19 cellular contexts compared by ENCODE assay signal in the genomic region with DNA sequence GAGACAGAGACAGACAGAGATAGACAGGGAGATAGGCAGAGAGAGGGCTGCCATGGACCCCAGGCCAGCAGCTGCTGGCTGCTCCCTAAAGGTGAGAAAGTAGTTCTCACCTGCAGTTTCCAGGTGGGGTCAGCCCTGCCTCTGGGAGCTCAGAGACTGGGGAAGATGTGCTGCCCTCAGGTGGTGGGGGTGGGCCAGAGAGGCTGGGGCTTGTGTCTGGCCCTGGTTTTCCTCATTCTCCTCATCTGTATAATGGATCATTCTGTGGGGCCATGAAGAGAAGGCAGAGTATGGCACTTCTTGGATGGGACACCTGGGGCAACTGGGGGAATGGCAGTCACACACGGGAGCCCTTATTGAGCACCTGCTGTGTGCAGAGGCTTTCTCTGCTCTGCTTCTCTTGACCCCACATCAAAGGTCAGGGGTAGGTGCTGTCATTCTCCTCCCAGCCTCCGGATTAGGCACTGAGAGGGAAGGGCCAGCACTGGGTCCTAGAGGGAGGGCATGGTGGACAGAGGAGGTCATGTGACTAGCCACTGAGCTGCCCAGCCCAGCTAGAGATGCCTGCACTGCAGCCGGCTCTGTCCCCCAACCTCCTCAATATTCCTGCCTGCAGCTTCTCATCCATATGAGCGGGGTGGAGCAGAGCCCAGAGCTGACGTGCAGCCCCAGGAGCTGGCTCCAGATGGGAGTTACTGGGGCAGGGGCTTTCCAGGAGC. TPM values are rescaled to one million over a fixed set of nuclear protein-coding genes. Genes with fewer than 3 reads are reported as not detected.
A peak's percentile ranks its signal among the peaks of the same experiment; 100 is the strongest.
DNase-seq lines count a peak whose midpoint lies in the region; ATAC-seq, FAIRE-seq and TF ChIP-seq lines count a peak whose summit lies in the region.
"Had no signal": no experiment of that assay in that cellular context is flagged by ENCODE, and none has a peak within 500 bp of the region (broad histone marks: within the 10 kb centered on the region; RNA-seq: fewer than 3 reads in every experiment).

No MANE protein-coding gene starts in this region.

- no peak overlapping the region for H3K27ac ChIP-seq in H1 (ENCODE audit: low read depth, low read length)
- H3K27ac ChIP-seq: neutrophil, right lobe of liver had no signal

- H3K36me3 ChIP-seq in Loucy (ENCODE audit: insufficient read depth, low read length) (no peaks in the 10 kb centered on the region), H1 (ENCODE audit: control insufficient read depth in 2 of 4, insufficient read depth in 4 of 4, low read length in 3 of 4) (no peaks in the 10 kb centered on the region)
- H3K36me3 ChIP-seq: neutrophil, right lobe of liver had no signal

- no peaks in the 10 kb centered on the region; the same call in 1 of the 2 replicates for H3K23me2 ChIP-seq in H1 (ENCODE audit: low read depth, low read length)

- H2BK5ac ChIP-seq in H1 (ENCODE audit: low read depth, low read length), result no peak overlapping the region

- no peak overlapping the region for H4K5ac ChIP-seq in H1 (ENCODE audit: insufficient read length, low read depth, low read length)

- H3K27me3 Mint-ChIP-seq in activated CD8-positive, alpha-beta T cell treated with anti-CD3 and anti-CD28 coated beads for 36 hours, result peaks cover 2% of the 10 kb centered on the region
- peaks cover 7% of the 10 kb centered on the region for H3K27me3 Mint-ChIP-seq in activated CD8-positive, alpha-beta T cell treated with anti-CD3 and anti-CD28 coated beads, Interleukin-2, amount 10 ng/mL, durations not matched to agents 7 days and 5 days (ENCODE audit: low read depth)

- H3K9ac ChIP-seq in Loucy (ENCODE audit: low read depth, low read length, poor library complexity, severe bottlenecking) (no peak overlapping the region), H1 (replicated peaks in 1 of 4; ENCODE audit: extremely low read depth in 1 of 4, low read depth in 3 of 4, low read length in 3 of 4) (no peak overlapping the region)

- no peaks in the 10 kb centered on the region for H3K9me2 ChIP-seq in Loucy (replicated peaks; ENCODE audit: low read depth, low read length)

- no peaks in the 10 kb centered on the region for H3F3A ChIP-seq in Loucy (ENCODE audit: low read depth)

- H2AFZ ChIP-seq in Loucy (ENCODE audit: low read length) (no peak overlapping the region), H1 (ENCODE audit: low read length) (peak overlapping the region; percentile 43; the same call in 1 of the 2 replicates)

- TF ChIP-seq EP300 in H1 (IDR thresholded peaks at IDR 0.05; ENCODE audit: borderline replicate concordance in 1 of 2, low read depth in 2 of 2, low read length in 2 of 2), result no peak

- H4K20me1 ChIP-seq in Loucy (ENCODE audit: insufficient read depth, low read length, poor library complexity, severe bottlenecking) (no peaks in the 10 kb centered on the region), H1 (replicated peaks in 1 of 2; ENCODE audit: control insufficient read depth in 1 of 2, insufficient read depth in 2 of 2, low read length in 2 of 2) (no peaks in the 10 kb centered on the region)

- no peak overlapping the region for H4K91ac ChIP-seq in H1 (replicated peaks; ENCODE audit: insufficient read length, low read length)

- no peak for FAIRE-seq in H1 (lab: Jason Lieb, UNC)
- FAIRE-seq: colon, endothelial cell of umbilical vein had no signal

- no peak overlapping the region for H2AK5ac ChIP-seq in H1 (ENCODE audit: low read depth, low read length)

- no peak overlapping the region for H3K23ac ChIP-seq in H1 (ENCODE audit: insufficient read length)

- no peak overlapping the region for H3K4me2 ChIP-seq in Loucy (ENCODE audit: low read depth, low read length, poor library complexity, severe bottlenecking)
- H3K4me2 ChIP-seq in H1 (ENCODE audit: insufficient read depth in 1 of 2, low read depth in 2 of 2, low read length in 2 of 2), result no peak overlapping the region

- peak; percentile 39 for ATAC-seq in activated CD8-positive, alpha-beta T cell treated with anti-CD3 and anti-CD28 coated beads for 36 hours
- no peak for ATAC-seq in activated CD8-positive, alpha-beta T cell treated with anti-CD3 and anti-CD28 coated beads, Interleukin-2, amount 10 ng/mL, durations not matched to agents 7 days and 5 days
- ATAC-seq in stimulated activated naive CD8-positive, alpha-beta T cell treated with anti-CD3 and anti-CD28 coated beads, Interleukin-15, Interleukin-2, amounts not matched to agents 100 U/mL and 50 U/mL, for 24 hours, result no peak
- ATAC-seq in GM18907 (IDR thresholded peaks at IDR 0.05; ENCODE audit: unreplicated experiment), result no peak
- ATAC-seq: left lobe of liver, mucosa of descending colon, right lobe of liver, T-cell had no signal

- no peaks in the 10 kb centered on the region for H3K79me1 ChIP-seq in H1 (ENCODE audit: low read depth, low read length)

- H3K4me1 ChIP-seq in Loucy (ENCODE audit: insufficient read depth, low read length, poor library complexity, severe bottlenecking), result no peaks in the 10 kb centered on the region
- peaks cover 0 to 15% (median 5%) of the 10 kb centered on the region in 4 experiments; a peak in 4 of 7 replicates for H3K4me1 ChIP-seq in H1 (replicated peaks in 1 of 4; ENCODE audit: control insufficient read depth in 3 of 4, insufficient read depth in 4 of 4, low read length in 3 of 4)
- H3K4me1 ChIP-seq: right lobe of liver had no signal

- no peak overlapping the region for H2BK12ac ChIP-seq in H1 (ENCODE audit: low read depth, low read length)

- DNase-seq in activated CD8-positive, alpha-beta T cell treated with anti-CD3 and anti-CD28 coated beads for 36 hours, result peak; percentile 31
- no peak for DNase-seq in activated CD8-positive, alpha-beta T cell treated with anti-CD3 and anti-CD28 coated beads, Interleukin-2, amount 10 ng/mL, durations not matched to agents 7 days and 5 days
- peak in 1 of 2 experiments; percentile 52 for DNase-seq in H1 (ENCODE audit: low read depth in 1 of 2, low spot score in 2 of 2)
- peak; percentile 6 for DNase-seq in stimulated activated naive CD8-positive, alpha-beta T cell treated with anti-CD3 and anti-CD28 coated beads, Interleukin-15, Interleukin-2, amounts not matched to agents 100 U/mL and 50 U/mL, for 24 hours
- DNase-seq in NCI-H1930 (lab: John Stamatoyannopoulos, UW), result no peak
- DNase-seq in activated CD8-positive, alpha-beta memory T cell treated with anti-CD3 and anti-CD28 coated beads, Interleukin-2, amount 50 U/mL, for 4 hours, result no peak
- DNase-seq: activated CD8-positive, alpha-beta memory T cell treated with anti-CD3 and anti-CD28 coated beads, Interleukin-2, amount 50 U/mL, for 48 hours; foreskin melanocyte; KG1; mucosa of descending colon; NCI-H1417 had no signal

- POLR2A ChIA-PET in activated CD8-positive, alpha-beta T cell treated with anti-CD3 and anti-CD28 coated beads for 36 hours (lab: Charles Lee), result no interaction called here
- POLR2A ChIA-PET in activated CD8-positive, alpha-beta T cell treated with anti-CD3 and anti-CD28 coated beads, Interleukin-2, amount 10 ng/mL, durations not matched to agents 7 days and 5 days (lab: Charles Lee), result no interaction called here
- POLR2A ChIA-PET in H1 (lab: Charles Lee; ENCODE audit: partially characterized antibody), result interaction anchor here (0.9 to 1.5 kb wide), 2 partner anchors 8 to 46 kb away, joined by 3 read pairs; no protein-coding TSS in a partner anchor

- no peak overlapping the region for H3K4ac ChIP-seq in H1 (replicated peaks; ENCODE audit: insufficient read length, low read depth, low read length)

- 85% methylated on average over 4 of the region's 5 CpGs; no CpG with 5 or more reads in 1 of the 2 experiments for WGBS in H1 (ENCODE audit: extremely low coverage in 1 of 2, insufficient coverage in 1 of 2, insufficient read length in 1 of 2, insufficient replicate concordance in 2 of 2, low coverage in 1 of 2, low lambda C conversion rate in 2 of 2, missing lambda C conversion rate in 1 of 2), 2 experiments

- H3K27me3 ChIP-seq in Loucy (ENCODE audit: insufficient read depth, low read length, poor library complexity, severe bottlenecking), result no peaks in the 10 kb centered on the region
- H3K27me3 ChIP-seq in H1 (replicated peaks in 1 of 4; ENCODE audit: control insufficient read depth in 3 of 4, extremely low read depth in 1 of 4, insufficient read depth in 3 of 4, low read length in 3 of 4), result peaks cover 0 to 3% (median 0%) of the 10 kb centered on the region in 4 experiments; a peak in 1 of 7 replicates
- H3K27me3 ChIP-seq: right lobe of liver had no signal

- no peak overlapping the region for H3K4me3 Mint-ChIP-seq in activated CD8-positive, alpha-beta T cell treated with anti-CD3 and anti-CD28 coated beads for 36 hours
- H3K4me3 Mint-ChIP-seq in activated CD8-positive, alpha-beta T cell treated with anti-CD3 and anti-CD28 coated beads, Interleukin-2, amount 10 ng/mL, durations not matched to agents 7 days and 5 days, result no peak overlapping the region
- H3K4me3 Mint-ChIP-seq: T-cell had no signal

- no peak overlapping the region for H3K18ac ChIP-seq in H1 (ENCODE audit: extremely low read depth, low read length)

- peak; percentile 52 to 63 for TF ChIP-seq RAD21 in H1 (IDR thresholded peaks at IDR 0.05 in 1 of 2, conservative IDR thresholded peaks at IDR 0.05 in 1 of 2; ENCODE audit: low read depth in 2 of 2, low read length in 2 of 2)

- no peak overlapping the region for H2BK120ac ChIP-seq in H1 (replicated peaks; ENCODE audit: low read depth, low read length)

- no peak for TF ChIP-seq CTCF in activated CD8-positive, alpha-beta T cell treated with anti-CD3 and anti-CD28 coated beads for 36 hours (IDR thresholded peaks at IDR 0.05)
- TF ChIP-seq CTCF in Loucy (conservative IDR thresholded peaks at IDR 0.05; ENCODE audit: low read length) (peak; percentile 27), H1 (IDR thresholded peaks at IDR 0.05; ENCODE audit: control extremely low read depth in 1 of 3, insufficient read depth in 1 of 3, low read depth in 1 of 3, low read length in 3 of 3) (peak; percentile 63 to 85 (median 69))

- no peak overlapping the region for H3K27ac Mint-ChIP-seq in activated CD8-positive, alpha-beta T cell treated with anti-CD3 and anti-CD28 coated beads for 36 hours
- H3K27ac Mint-ChIP-seq in activated CD8-positive, alpha-beta T cell treated with anti-CD3 and anti-CD28 coated beads, Interleukin-2, amount 10 ng/mL, durations not matched to agents 7 days and 5 days, result no peak overlapping the region
- H3K27ac Mint-ChIP-seq: T-cell had no signal

- no peaks in the 10 kb centered on the region for H3K4me1 Mint-ChIP-seq in activated CD8-positive, alpha-beta T cell treated with anti-CD3 and anti-CD28 coated beads for 36 hours (ENCODE audit: low read depth)
- no peaks in the 10 kb centered on the region for H3K4me1 Mint-ChIP-seq in activated CD8-positive, alpha-beta T cell treated with anti-CD3 and anti-CD28 coated beads, Interleukin-2, amount 10 ng/mL, durations not matched to agents 7 days and 5 days (ENCODE audit: low read depth)

- intact Hi-C loops in activated CD8-positive, alpha-beta T cell treated with anti-CD3 and anti-CD28 coated beads for 36 hours (cut with micrococcal nuclease), result no loop called here

- H3K9me3 Mint-ChIP-seq in activated CD8-positive, alpha-beta T cell treated with anti-CD3 and anti-CD28 coated beads for 36 hours, result no peaks in the 10 kb centered on the region
- H3K9me3 Mint-ChIP-seq in activated CD8-positive, alpha-beta T cell treated with anti-CD3 and anti-CD28 coated beads, Interleukin-2, amount 10 ng/mL, durations not matched to agents 7 days and 5 days (ENCODE audit: insufficient read depth), result no peaks in the 10 kb centered on the region
- H3K9me3 Mint-ChIP-seq: T-cell had no signal

- no peak overlapping the region for H3K56ac ChIP-seq in H1 (replicated peaks; ENCODE audit: insufficient read length, low read depth, low read length)

- no peak overlapping the region for H3K14ac ChIP-seq in H1 (ENCODE audit: insufficient read length)

- H3K36me3 Mint-ChIP-seq in activated CD8-positive, alpha-beta T cell treated with anti-CD3 and anti-CD28 coated beads for 36 hours (ENCODE audit: low read depth), result no peaks in the 10 kb centered on the region
- H3K36me3 Mint-ChIP-seq in activated CD8-positive, alpha-beta T cell treated with anti-CD3 and anti-CD28 coated beads, Interleukin-2, amount 10 ng/mL, durations not matched to agents 7 days and 5 days (ENCODE audit: low read depth), result no peaks in the 10 kb centered on the region
- H3K36me3 Mint-ChIP-seq: T-cell had no signal

- no peak overlapping the region for H4K8ac ChIP-seq in H1 (ENCODE audit: extremely low read depth, insufficient read depth, low read length)

- H2BK20ac ChIP-seq in H1 (ENCODE audit: low read length), result no peak overlapping the region

- H3K79me2 ChIP-seq in Loucy (ENCODE audit: insufficient read depth, low read length), result no peaks in the 10 kb centered on the region
- no peaks in the 10 kb centered on the region for H3K79me2 ChIP-seq in H1 (ENCODE audit: control insufficient read depth in 1 of 2, insufficient read depth in 2 of 2, low read length in 2 of 2)

- TF ChIP-seq POLR2A in H1 (IDR thresholded peaks at IDR 0.05; ENCODE audit: control extremely low read depth in 1 of 2, low read depth in 2 of 2, low read length in 2 of 2), result no peak

- H3K9me3 ChIP-seq in Loucy (ENCODE audit: insufficient read depth, low read depth, low read length) (no peaks in the 10 kb centered on the region), H1 (ENCODE audit: insufficient read depth in 2 of 2, low read depth in 1 of 2, low read length in 1 of 2) (no peaks in the 10 kb centered on the region)
- H3K9me3 ChIP-seq: mucosa of descending colon, neutrophil, right lobe of liver had no signal

- no peak overlapping the region for H2BK15ac ChIP-seq in H1 (ENCODE audit: low read length)

- CTCF ChIA-PET in activated CD8-positive, alpha-beta T cell treated with anti-CD3 and anti-CD28 coated beads for 36 hours (lab: Charles Lee), result interaction anchor here (1.2 to 2.7 kb wide), 2 partner anchors 44 to 50 kb away, joined by 3 to 15 read pairs; no protein-coding TSS in a partner anchor
- CTCF ChIA-PET in activated CD8-positive, alpha-beta T cell treated with anti-CD3 and anti-CD28 coated beads, Interleukin-2, amount 10 ng/mL, durations not matched to agents 7 days and 5 days (lab: Charles Lee), result no interaction called here
- CTCF ChIA-PET in H1 (lab: Charles Lee; ENCODE audit: partially characterized antibody), result interaction anchor here (0.6 to 6.7 kb wide), 26 partner anchors 8 to 779 kb away, joined by 3 to 79 read pairs (median 4); no protein-coding TSS in a partner anchor

- H3K4me3 ChIP-seq in Loucy (ENCODE audit: low read length, poor library complexity, severe bottlenecking) (no peak overlapping the region), H1 (ENCODE audit: extremely low read depth in 1 of 4, insufficient read depth in 2 of 4, low read depth in 3 of 4, low read length in 4 of 4) (no peak overlapping the region)
- H3K4me3 ChIP-seq: mucosa of descending colon, right lobe of liver had no signal

RNA-seq across cellular contexts. Expression of a gene that starts 4.1 kb away (rescaled TPM):
- not detected for total RNA-seq in activated CD8-positive, alpha-beta T cell treated with anti-CD3 and anti-CD28 coated beads for 36 hours
- not detected for total RNA-seq in activated CD8-positive, alpha-beta T cell treated with anti-CD3 and anti-CD28 coated beads, Interleukin-2, amount 10 ng/mL, durations not matched to agents 7 days and 5 days
- 0.06 and 0.07 TPM in 2 replicates for total RNA-seq in H1 (2021; fragmentation: NEBNext Ultra II Directional; extraction: Animal tissue kit (Norgen Biotek cat#: 25700))
- 0.25 and 0.33 TPM in 2 replicates for polyA plus RNA-seq in H1 (2011; rRNA removed)
- polyA plus RNA-seq in H1 (2011; cell fraction: cytosol; rRNA removed), result 0.26 TPM
- polyA plus RNA-seq in H1 (2011; cell fraction: nucleus; rRNA removed), result 0.31 TPM
- 0.04 to 0.24 TPM (median 0.14 TPM) in 4 replicates for polyA plus RNA-seq in H1 (2012, experiment 1 of 2)
- 0.05 TPM for polyA plus RNA-seq in H1 (2012, experiment 2 of 2)
- polyA plus RNA-seq in H1 (2013, experiment 1 of 2), result 0.41 TPM
- 0.37 TPM for polyA plus RNA-seq in H1 (2013, experiment 2 of 2)
- polyA minus RNA-seq in H1 (2011; rRNA and poly(A)+ RNA removed), result 0.25 and 0.49 TPM in 2 replicates
- polyA minus RNA-seq in H1 (2011; cell fraction: cytosol; rRNA and poly(A)+ RNA removed), result not detected
- polyA minus RNA-seq in H1 (2011; cell fraction: nucleus; rRNA and poly(A)+ RNA removed), result 0.20 TPM
- total RNA-seq: endothelial cell of umbilical vein, T-cell had no signal
- polyA plus RNA-seq: endothelial cell of umbilical vein had no signal

Comparison
In these comparisons a context has a peak if more than half of its experiments do, and no peak if none do; other contexts are left out.
1. DNase-seq: peak in activated CD8-positive, alpha-beta T cell treated with anti-CD3 and anti-CD28 coated beads for 36 hours (single experiment) and stimulated activated naive CD8-positive, alpha-beta T cell treated with anti-CD3 and anti-CD28 coated beads, Interleukin-15, Interleukin-2, amounts not matched to agents 100 U/mL and 50 U/mL, for 24 hours (single experiment); none in activated CD8-positive, alpha-beta T cell treated with anti-CD3 and anti-CD28 coated beads, Interleukin-2, amount 10 ng/mL, durations not matched to agents 7 days and 5 days (single experiment), NCI-H1930 (0 of 2) and activated CD8-positive, alpha-beta memory T cell treated with anti-CD3 and anti-CD28 coated beads, Interleukin-2, amount 50 U/mL, for 4 hours (single experiment).